In the genomic region with DNA sequence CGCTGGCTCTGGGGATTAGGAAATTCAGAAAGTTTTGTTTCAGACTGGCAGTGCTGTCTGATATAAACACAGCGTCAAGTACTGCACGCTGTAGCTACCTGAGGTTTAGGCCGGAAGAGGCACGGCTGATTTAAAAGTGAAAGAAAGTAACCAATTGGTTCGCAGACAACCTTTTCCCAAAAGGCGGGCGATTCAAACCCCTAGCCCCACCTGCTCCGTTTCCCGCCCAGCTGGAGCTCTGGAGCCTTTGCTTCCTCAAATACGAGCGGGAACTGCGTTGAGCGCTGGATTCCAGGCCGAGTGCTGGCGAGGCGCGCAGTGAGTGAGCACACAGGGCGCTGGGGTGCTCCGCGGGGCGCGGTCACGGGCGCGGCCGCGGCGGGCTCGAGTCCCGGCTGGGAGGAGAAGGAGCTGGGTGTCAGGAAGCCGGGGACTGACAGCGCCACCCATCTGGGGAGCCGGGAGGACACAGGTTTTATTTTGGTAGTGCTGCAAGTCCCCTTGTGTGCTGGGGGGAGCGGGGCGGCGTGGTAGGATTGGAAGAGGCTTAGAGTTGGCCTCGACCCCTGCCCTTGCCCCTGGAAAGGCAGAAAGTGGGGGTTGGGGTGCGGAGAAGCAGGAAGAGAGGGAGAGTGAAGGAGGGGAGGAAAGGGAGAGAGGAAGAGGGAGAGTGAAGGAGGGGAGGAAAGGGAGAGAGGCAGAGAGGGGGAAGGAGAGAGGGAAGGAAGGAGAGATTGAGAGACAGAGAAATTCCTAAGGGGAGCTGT, we compare ENCODE assay signal across 8 cellular contexts. TPM values are rescaled to one million over a fixed set of nuclear protein-coding genes. Genes with fewer than 3 reads are reported as not detected.
DNase-seq lines count a peak whose midpoint lies in the region; ATAC-seq and TF ChIP-seq lines count a peak whose summit lies in the region.

No MANE protein-coding gene starts in this region.

- H3K4me3 Mint-ChIP-seq in activated T-helper 2 cell treated with anti-CD3 and anti-CD28 coated beads, Interferon-gamma antibody, Interleukin-2, Interleukin-4, amounts not matched to agents 10 μg/mL and 5 μg/mL and 100 μg/mL, durations not matched to agents 14 hours and 24 hours and 36 hours (ENCODE audit: low read depth): peak overlapping the region; percentile 94
- peak overlapping the region; percentile 93 to 94 (median 93) for H3K4me3 Mint-ChIP-seq in nephron
- H3K4me3 Mint-ChIP-seq in stimulated activated naive CD8-positive, alpha-beta T cell treated with anti-CD3 and anti-CD28 coated beads, Interleukin-15, amount 100 ng/mL, for 72 hours: peak overlapping the region; percentile 86 to 95

- H3K27ac ChIP-seq in HUES6 (ENCODE audit: low read depth, low read length) (no peak overlapping the region), PC-9 (peak overlapping the region; percentile 10; the same call in 1 of the 2 replicates)

- POLR2A ChIA-PET in PC-9 (lab: Charles Lee; ENCODE audit: unreplicated experiment): interaction anchor here (0.6 to 0.7 kb wide), 3 partner anchors 13 to 151 kb away, joined by 3 to 5 read pairs (median 4); no protein-coding TSS in a partner anchor

- peaks cover 73% of the 10 kb centered on the region for H3K4me1 Mint-ChIP-seq in activated T-helper 2 cell treated with anti-CD3 and anti-CD28 coated beads, Interferon-gamma antibody, Interleukin-2, Interleukin-4, amounts not matched to agents 10 μg/mL and 5 μg/mL and 100 μg/mL, durations not matched to agents 14 hours and 24 hours and 36 hours (ENCODE audit: low read depth)
- peaks cover 33% of the 10 kb centered on the region for H3K4me1 Mint-ChIP-seq in nephron
- H3K4me1 Mint-ChIP-seq in stimulated activated naive CD8-positive, alpha-beta T cell treated with anti-CD3 and anti-CD28 coated beads, Interleukin-15, amount 100 ng/mL, for 72 hours: peaks cover 69% of the 10 kb centered on the region

- H3K4me2 ChIP-seq in PC-9: peak overlapping the region; percentile 78

- H3K27me3 ChIP-seq in HUES6 (ENCODE audit: control insufficient read depth, insufficient read depth, low read length): peaks cover 32% of the 10 kb centered on the region
- H3K27me3 ChIP-seq in PC-9 (ENCODE audit: insufficient read depth, low read depth): no peaks in the 10 kb centered on the region

- H3K4me1 ChIP-seq in HUES6 (ENCODE audit: control insufficient read depth, insufficient read depth, low read length): no peaks in the 10 kb centered on the region; the same call in 1 of the 2 replicates
- H3K4me1 ChIP-seq in PC-9 (replicated peaks; ENCODE audit: insufficient read depth): peaks cover 37% of the 10 kb centered on the region

- DNase-seq in DMS 273 treated with DMSO at 0.1 percent for 48 hours (lab: John Stamatoyannopoulos, UW) (peak; percentile 9), PC-9 (peak; percentile 84 to 87), fibroblast of the conjunctiva (ENCODE audit: low read depth) (peak; percentile 67)
- peak; percentile 75 for DNase-seq in activated T-helper 2 cell treated with anti-CD3 and anti-CD28 coated beads, Interferon-gamma antibody, Interleukin-2, Interleukin-4, amounts not matched to agents 10 μg/mL and 5 μg/mL and 100 μg/mL, durations not matched to agents 14 hours and 24 hours and 36 hours (ENCODE audit: low spot score)
- DNase-seq in stimulated activated naive CD8-positive, alpha-beta T cell treated with anti-CD3 and anti-CD28 coated beads, Interleukin-15, amount 100 ng/mL, for 72 hours: peak; percentile 71 to 81

- H3K36me3 Mint-ChIP-seq in activated T-helper 2 cell treated with anti-CD3 and anti-CD28 coated beads, Interferon-gamma antibody, Interleukin-2, Interleukin-4, amounts not matched to agents 10 μg/mL and 5 μg/mL and 100 μg/mL, durations not matched to agents 14 hours and 24 hours and 36 hours (ENCODE audit: low read depth): peaks cover 51% of the 10 kb centered on the region
- H3K36me3 Mint-ChIP-seq in nephron (ENCODE audit: low read depth): peaks cover 4% of the 10 kb centered on the region

- peak overlapping the region; percentile 31 for H3K9ac ChIP-seq in HUES6 (ENCODE audit: low read length)

- H2AFZ ChIP-seq in PC-9: peak overlapping the region; percentile 84

- peak overlapping the region; percentile 53 for H3K4me3 ChIP-seq in HUES6 (ENCODE audit: low read depth, low read length)
- peak overlapping the region; percentile 72 for H3K4me3 ChIP-seq in PC-9

- peak; percentile 61 for ATAC-seq in GM21423 (IDR thresholded peaks at IDR 0.05; ENCODE audit: unreplicated experiment)
- ATAC-seq in stimulated activated naive CD8-positive, alpha-beta T cell treated with anti-CD3 and anti-CD28 coated beads, Interleukin-15, amount 100 ng/mL, for 72 hours: peak; percentile 80

- no peaks in the 10 kb centered on the region for H3K27me3 Mint-ChIP-seq in activated T-helper 2 cell treated with anti-CD3 and anti-CD28 coated beads, Interferon-gamma antibody, Interleukin-2, Interleukin-4, amounts not matched to agents 10 μg/mL and 5 μg/mL and 100 μg/mL, durations not matched to agents 14 hours and 24 hours and 36 hours (ENCODE audit: low read depth)
- peaks cover 15% of the 10 kb centered on the region for H3K27me3 Mint-ChIP-seq in nephron (ENCODE audit: low read depth)
- no peaks in the 10 kb centered on the region for H3K27me3 Mint-ChIP-seq in stimulated activated naive CD8-positive, alpha-beta T cell treated with anti-CD3 and anti-CD28 coated beads, Interleukin-15, amount 100 ng/mL, for 72 hours

- no peaks in the 10 kb centered on the region; the same call in 1 of the 2 replicates for H3K9me2 ChIP-seq in PC-9 (ENCODE audit: insufficient read depth)

- peaks cover 29% of the 10 kb centered on the region for H3F3A ChIP-seq in PC-9 (ENCODE audit: insufficient read depth, low read depth)

- no TSS peak for BruUV-seq in PC-9 (replicated peaks; lab: Mats Ljungman, UMichigan)

- H3K9me3 ChIP-seq in HUES6 (ENCODE audit: control insufficient read depth, insufficient read depth, low read depth, low read length) (no peaks in the 10 kb centered on the region), PC-9 (ENCODE audit: insufficient read depth, low read depth) (0 out of 2 replicates have a peak, but pooled peaks cover 2% of the 10 kb centered on the region)

- H3K9me3 Mint-ChIP-seq in activated T-helper 2 cell treated with anti-CD3 and anti-CD28 coated beads, Interferon-gamma antibody, Interleukin-2, Interleukin-4, amounts not matched to agents 10 μg/mL and 5 μg/mL and 100 μg/mL, durations not matched to agents 14 hours and 24 hours and 36 hours: no peaks in the 10 kb centered on the region
- no peaks in the 10 kb centered on the region for H3K9me3 Mint-ChIP-seq in nephron
- no peaks in the 10 kb centered on the region for H3K9me3 Mint-ChIP-seq in stimulated activated naive CD8-positive, alpha-beta T cell treated with anti-CD3 and anti-CD28 coated beads, Interleukin-15, amount 100 ng/mL, for 72 hours

- TF ChIP-seq CTCF in PC-9 (conservative IDR thresholded peaks at IDR 0.05): no peak
- no peak for TF ChIP-seq CTCF in nephron (IDR thresholded peaks at IDR 0.05; ENCODE audit: unreplicated experiment in 3 of 3)

- peak overlapping the region; percentile 95 for H3K27ac Mint-ChIP-seq in activated T-helper 2 cell treated with anti-CD3 and anti-CD28 coated beads, Interferon-gamma antibody, Interleukin-2, Interleukin-4, amounts not matched to agents 10 μg/mL and 5 μg/mL and 100 μg/mL, durations not matched to agents 14 hours and 24 hours and 36 hours
- H3K27ac Mint-ChIP-seq in nephron: peak overlapping the region; percentile 90 to 92 (median 91)
- H3K27ac Mint-ChIP-seq in stimulated activated naive CD8-positive, alpha-beta T cell treated with anti-CD3 and anti-CD28 coated beads, Interleukin-15, amount 100 ng/mL, for 72 hours: peak overlapping the region; percentile 82 to 94

- no peaks in the 10 kb centered on the region for H4K20me1 ChIP-seq in PC-9 (ENCODE audit: insufficient read depth)

- intact Hi-C loops in PC-9 (cut with micrococcal nuclease; ENCODE audit: unreplicated experiment): loop anchor here (5.0 to 10.0 kb wide), 2 partner anchors 43 to 1480 kb away; a partner anchor contains a TSS
- intact Hi-C loops in activated T-helper 2 cell treated with anti-CD3 and anti-CD28 coated beads, Interferon-gamma antibody, Interleukin-2, Interleukin-4, amounts not matched to agents 10 μg/mL and 5 μg/mL and 100 μg/mL, durations not matched to agents 14 hours and 24 hours and 36 hours (cut with micrococcal nuclease): loop anchor here (1.0 to 10.0 kb wide), 5 partner anchors 8 to 1687 kb away; a partner anchor contains a TSS

- H3K79me2 ChIP-seq in PC-9 (ENCODE audit: low read depth): no peaks in the 10 kb centered on the region

- CTCF ChIA-PET in PC-9 (lab: Charles Lee): interaction anchor here (1.0 to 1.8 kb wide), 3 partner anchors 37 to 565 kb away, joined by 3 to 4 read pairs (median 4); a partner anchor contains a TSS

- H3K36me3 ChIP-seq in HUES6 (ENCODE audit: control insufficient read depth, insufficient read depth, low read length) (no peaks in the 10 kb centered on the region; the same call in 1 of the 2 replicates), PC-9 (ENCODE audit: low read depth) (peaks cover 10% of the 10 kb centered on the region; the same call in 1 of the 2 replicates)

RNA-seq across cellular contexts. Expression of a gene that starts 2.1 kb away (rescaled TPM):
- 57.8 and 95.3 TPM in 2 replicates for total RNA-seq in PC-9 (2021)
- 66.2 and 69.1 TPM in 2 replicates for total RNA-seq in activated T-helper 2 cell treated with anti-CD3 and anti-CD28 coated beads, Interferon-gamma antibody, Interleukin-2, Interleukin-4, amounts not matched to agents 10 μg/mL and 5 μg/mL and 100 μg/mL, durations not matched to agents 14 hours and 24 hours and 36 hours

RNA-seq across cellular contexts. Expression of a gene that starts 27.2 kb away (rescaled TPM):
- total RNA-seq in PC-9 (2021): 28.4 and 34.5 TPM in 2 replicates
- total RNA-seq in activated T-helper 2 cell treated with anti-CD3 and anti-CD28 coated beads, Interferon-gamma antibody, Interleukin-2, Interleukin-4, amounts not matched to agents 10 μg/mL and 5 μg/mL and 100 μg/mL, durations not matched to agents 14 hours and 24 hours and 36 hours: 0.09 and 0.68 TPM in 2 replicates

RNA-seq across cellular contexts. Expression of a gene that starts 37.7 kb away (rescaled TPM):
- 8.5 and 12.0 TPM in 2 replicates for total RNA-seq in PC-9 (2021)
- total RNA-seq in activated T-helper 2 cell treated with anti-CD3 and anti-CD28 coated beads, Interferon-gamma antibody, Interleukin-2, Interleukin-4, amounts not matched to agents 10 μg/mL and 5 μg/mL and 100 μg/mL, durations not matched to agents 14 hours and 24 hours and 36 hours: 57.6 and 59.4 TPM in 2 replicates

RNA-seq across cellular contexts. Expression of a gene that starts 58.7 kb away (rescaled TPM):
- total RNA-seq in PC-9 (2021): not detected in 2 replicates
- total RNA-seq in activated T-helper 2 cell treated with anti-CD3 and anti-CD28 coated beads, Interferon-gamma antibody, Interleukin-2, Interleukin-4, amounts not matched to agents 10 μg/mL and 5 μg/mL and 100 μg/mL, durations not matched to agents 14 hours and 24 hours and 36 hours: not detected in 2 replicates

Comparison
In these comparisons a context has a peak if more than half of its experiments do, and no peak if none do; other contexts are left out.
1. DNase-seq: peak in every context shown above with its lines; median percentile 86 in PC-9; 76 in stimulated activated naive CD8-positive, alpha-beta T cell treated with anti-CD3 and anti-CD28 coated beads, Interleukin-15, amount 100 ng/mL, for 72 hours; 75 in activated T-helper 2 cell treated with anti-CD3 and anti-CD28 coated beads, Interferon-gamma antibody, Interleukin-2, Interleukin-4, amounts not matched to agents 10 μg/mL and 5 μg/mL and 100 μg/mL, durations not matched to agents 14 hours and 24 hours and 36 hours; 67 in fibroblast of the conjunctiva; 9 in DMS 273 treated with DMSO at 0.1 percent for 48 hours.
2. RNA of a gene that starts 27.2 kb away (total RNA-seq): 28.4 to 34.5 TPM in PC-9; 0.09 to 0.68 TPM in activated T-helper 2 cell treated with anti-CD3 and anti-CD28 coated beads, Interferon-gamma antibody, Interleukin-2, Interleukin-4, amounts not matched to agents 10 μg/mL and 5 μg/mL and 100 μg/mL, durations not matched to agents 14 hours and 24 hours and 36 hours; every median in the first group is over 10 times any median in the second.
3. Peak in every context shown above with its lines, with median percentiles within 50 percentile points of each other: H3K27ac Mint-ChIP-seq and H3K4me3 Mint-ChIP-seq.